Comparison of ENCODE assay signal across 9 cellular contexts in the genomic region with DNA sequence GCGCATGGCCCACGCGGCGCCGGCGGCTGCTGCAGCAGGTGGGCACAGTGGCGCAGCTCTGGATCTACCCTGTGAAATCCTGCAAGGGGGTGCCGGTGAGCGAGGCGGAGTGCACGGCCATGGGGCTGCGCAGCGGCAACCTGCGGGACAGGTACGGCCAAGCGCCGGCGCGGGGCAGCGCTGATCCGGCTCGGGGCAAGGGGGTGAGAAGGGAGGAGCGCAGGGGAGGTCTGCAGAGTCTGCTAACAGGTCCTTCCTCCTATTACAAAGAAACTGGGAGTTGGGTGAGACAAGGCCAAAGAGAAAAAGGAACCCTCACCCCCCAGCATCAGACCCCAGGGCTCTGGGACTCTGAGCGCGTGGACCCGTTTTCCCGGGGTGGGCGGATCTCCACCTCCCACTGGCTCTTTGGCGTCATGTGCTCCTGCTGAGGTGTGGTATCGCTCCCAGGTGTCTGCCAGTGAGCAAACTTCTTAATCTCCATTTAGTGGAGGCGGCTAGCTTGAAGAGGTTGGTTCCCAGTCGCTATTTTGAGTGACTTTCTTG. TPM values are rescaled to one million over a fixed set of nuclear protein-coding genes. Genes with fewer than 3 reads are reported as not detected.
DNase-seq lines count a peak whose midpoint lies in the region; ATAC-seq and FAIRE-seq lines count a peak whose summit lies in the region.
"Had no signal": no experiment of that assay in that cellular context is flagged by ENCODE, and none has a peak within 500 bp of the region (broad histone marks: within the 10 kb centered on the region; RNA-seq: fewer than 3 reads in every experiment).

No MANE protein-coding gene starts in this region.

- H3K9ac ChIP-seq in BLaER1 = peak overlapping the region; percentile 41; the same call in 1 of the 2 replicates

- no peak overlapping the region for H3K27ac ChIP-seq in BLaER1
- H3K27ac ChIP-seq in small intestine (ENCODE audit: low read depth in 1 of 2, low read length in 1 of 2) = peak overlapping the region; percentile 22 to 56

- H3K36me3 ChIP-seq in BLaER1 = no peaks in the 10 kb centered on the region
- H3K36me3 ChIP-seq in small intestine (ENCODE audit: control insufficient read depth in 2 of 2, insufficient read depth in 2 of 2, low read length in 2 of 2) = peaks cover 0 to 2% of the 10 kb centered on the region in 2 donors

- FAIRE-seq in small intestine (lab: Jason Lieb, UNC) = no peak

- H3K4me2 ChIP-seq in BLaER1 = peak overlapping the region; percentile 77

- peak; percentile 28 for ATAC-seq in GM21381 (IDR thresholded peaks at IDR 0.05; ENCODE audit: unreplicated experiment)
- no peak for ATAC-seq in activated naive CD8-positive, alpha-beta T cell treated with anti-CD3 and anti-CD28 coated beads, Interleukin-2, amount 50 U/mL, for 24 hours
- ATAC-seq in GM19035 (IDR thresholded peaks at IDR 0.05; ENCODE audit: unreplicated experiment) = no peak

- no peaks in the 10 kb centered on the region for H3K36me3 Mint-ChIP-seq in activated naive CD8-positive, alpha-beta T cell treated with anti-CD3 and anti-CD28 coated beads, Interleukin-2, amount 50 U/mL, for 24 hours (ENCODE audit: low read depth)

- H3K4me1 ChIP-seq in BLaER1 (peaks cover 14% of the 10 kb centered on the region), small intestine (ENCODE audit: control insufficient read depth in 2 of 2, insufficient read depth in 1 of 2, low read depth in 1 of 2, low read length in 1 of 2) (no peaks in the 10 kb centered on the region)

- peak overlapping the region; percentile 63 for H3K4me3 ChIP-seq in BLaER1
- peak overlapping the region; percentile 3 to 58 for H3K4me3 ChIP-seq in small intestine (ENCODE audit: low read depth in 1 of 2, low read length in 2 of 2)

- 0 out of 2 replicates have a peak, but pooled peaks cover 11% of the 10 kb centered on the region for H3K9me3 ChIP-seq in BLaER1
- H3K9me3 ChIP-seq in small intestine (ENCODE audit: control insufficient read depth, low read depth) = no peaks in the 10 kb centered on the region

- no peaks in the 10 kb centered on the region for H4K20me1 ChIP-seq in BLaER1

- DNase-seq in LoVo (ENCODE audit: low spot score) (peak; percentile 70), iPS-NIHi11 (ENCODE audit: low spot score) (peak; percentile 71), small intestine (peak; percentile 82), SK-N-DZ (ENCODE audit: low spot score) (no peak)
- DNase-seq in activated naive CD8-positive, alpha-beta T cell treated with anti-CD3 and anti-CD28 coated beads, Interleukin-2, amount 50 U/mL, for 24 hours = no peak

- peak overlapping the region; percentile 21 for H3K4me3 Mint-ChIP-seq in activated naive CD8-positive, alpha-beta T cell treated with anti-CD3 and anti-CD28 coated beads, Interleukin-2, amount 50 U/mL, for 24 hours
- H3K4me3 Mint-ChIP-seq: central memory CD8-positive, alpha-beta T cell had no signal

- H3K27me3 Mint-ChIP-seq in activated naive CD8-positive, alpha-beta T cell treated with anti-CD3 and anti-CD28 coated beads, Interleukin-2, amount 50 U/mL, for 24 hours = peaks cover 47% of the 10 kb centered on the region

- H3K27ac Mint-ChIP-seq in activated naive CD8-positive, alpha-beta T cell treated with anti-CD3 and anti-CD28 coated beads, Interleukin-2, amount 50 U/mL, for 24 hours = no peak overlapping the region

- WGBS in small intestine, 3 donors = 3 to 7% (median 5%) methylated on average over 30 to 32 of the region's 32 CpGs

- H3K9me3 Mint-ChIP-seq in activated naive CD8-positive, alpha-beta T cell treated with anti-CD3 and anti-CD28 coated beads, Interleukin-2, amount 50 U/mL, for 24 hours = peaks cover 3% of the 10 kb centered on the region
- H3K9me3 Mint-ChIP-seq: central memory CD8-positive, alpha-beta T cell had no signal

- H3K27me3 ChIP-seq in BLaER1 (peaks cover 35% of the 10 kb centered on the region), small intestine (ENCODE audit: control insufficient read depth in 2 of 2, insufficient read depth in 2 of 2, low read length in 2 of 2) (no peaks in the 10 kb centered on the region)

- H3K4me1 Mint-ChIP-seq in activated naive CD8-positive, alpha-beta T cell treated with anti-CD3 and anti-CD28 coated beads, Interleukin-2, amount 50 U/mL, for 24 hours = peaks cover 4% of the 10 kb centered on the region
- H3K4me1 Mint-ChIP-seq: central memory CD8-positive, alpha-beta T cell had no signal

RNA-seq across cellular contexts. Expression of gene MTARC1, which starts 0.4 kb away (rescaled TPM):
- polyA plus RNA-seq in small intestine = 10 to 100 TPM in 1 of 3 donors, 1 to 10 TPM in 2; 5.4 to 20.2 (median 8.7) TPM
- 22.1 and 22.3 TPM in 2 replicates for polyA plus RNA-seq in SK-N-DZ (2014; cell fraction: cytosol; rRNA removed)
- 26.3 and 27.9 TPM in 2 replicates for polyA plus RNA-seq in SK-N-DZ (2014; cell fraction: nucleus; rRNA removed)

RNA-seq across cellular contexts. Expression of gene MTARC2, which starts 39.0 kb away (rescaled TPM):
- polyA plus RNA-seq in small intestine = 10 to 100 TPM; 31.8 to 93.5 (median 76.2) TPM
- not detected in 2 replicates for polyA plus RNA-seq in SK-N-DZ (2014; cell fraction: cytosol; rRNA removed)
- polyA plus RNA-seq in SK-N-DZ (2014; cell fraction: nucleus; rRNA removed) = not detected in 2 replicates

Comparison
In these comparisons a context has a peak if more than half of its experiments do, and no peak if none do; other contexts are left out.
1. DNase-seq: peak in LoVo (single experiment), iPS-NIHi11 (single experiment) and small intestine (single experiment); none in activated naive CD8-positive, alpha-beta T cell treated with anti-CD3 and anti-CD28 coated beads, Interleukin-2, amount 50 U/mL, for 24 hours (single experiment) and SK-N-DZ (single experiment).